Comparison of ENCODE assay signal across 8 cellular contexts in genomic region chr2:160269365-160269764, GRCh38.
A peak's percentile ranks its signal among the peaks of the same experiment; 100 is the strongest.
DNase-seq lines count a peak whose midpoint lies in the region; ATAC-seq and TF ChIP-seq lines count a peak whose summit lies in the region.

No MANE protein-coding gene starts in this region.

- peaks cover 14% of the 10 kb centered on the region for H3K4me1 ChIP-seq in SJCRH30
- peaks cover 15% of the 10 kb centered on the region for H3K4me1 ChIP-seq in rectal smooth muscle tissue (ENCODE audit: control insufficient read depth, insufficient read depth, low read length)

- no peak for ATAC-seq in HG03354 (IDR thresholded peaks at IDR 0.05; ENCODE audit: poor library complexity, severe bottlenecking, unreplicated experiment)

- TF ChIP-seq CTCF in foreskin fibroblast (IDR thresholded peaks at IDR 0.05; ENCODE audit: low read depth, low read length), result no peak

- H3K36me3 ChIP-seq in SJCRH30 (peaks cover 3% of the 10 kb centered on the region; the same call in 1 of the 2 replicates), rectal smooth muscle tissue (ENCODE audit: control insufficient read depth, insufficient read depth, low read length) (no peaks in the 10 kb centered on the region)

- H3K27ac ChIP-seq in SJCRH30 (peak overlapping the region; percentile 99), rectal smooth muscle tissue (ENCODE audit: low read depth, low read length) (peak overlapping the region; percentile 95)

- peak overlapping the region; percentile 58 for H3K4me3 ChIP-seq in SJCRH30
- peak overlapping the region; percentile 29 to 48 for H3K4me3 ChIP-seq in foreskin fibroblast (ENCODE audit: low read depth in 1 of 2, low read length in 2 of 2)
- peak overlapping the region; percentile 77 for H3K4me3 ChIP-seq in rectal smooth muscle tissue (ENCODE audit: low read length)

- no peaks in the 10 kb centered on the region for H3K9me3 ChIP-seq in SJCRH30 (replicated peaks)

- no peak overlapping the region for H3K9ac ChIP-seq in rectal smooth muscle tissue (ENCODE audit: low read length)

- peak; percentile 68 for DNase-seq in NCI-H2171 treated with DMSO at 0.1 percent for 48 hours (lab: John Stamatoyannopoulos, UW)
- no peak for DNase-seq in NCI-H2171 (lab: John Stamatoyannopoulos, UW)
- no peak for DNase-seq in SJCRH30
- peak in 1 of 2 donors; percentile 30 for DNase-seq in foreskin fibroblast
- DNase-seq in SIG-M5 (lab: John Stamatoyannopoulos, UW), result no peak
- no peak for DNase-seq in hippocampal formation (lab: John Stamatoyannopoulos, UW)

- H3K27me3 ChIP-seq in SJCRH30 (no peaks in the 10 kb centered on the region), rectal smooth muscle tissue (ENCODE audit: control insufficient read depth, insufficient read depth, low read length) (no peaks in the 10 kb centered on the region)
